In genomic region chr1:73310797-73311381, GRCh38 we compare ENCODE assay signal across 22 cellular contexts.
"Had no signal": no experiment of that assay in that cellular context is flagged by ENCODE, and none has a peak within 500 bp of the region (broad histone marks: within the 10 kb centered on the region; RNA-seq: fewer than 3 reads in every experiment).

No MANE protein-coding gene starts in this region.

- FAIRE-seq: endometrium had no signal

- ATAC-seq: esophagus mucosa; heart right ventricle; left colon; left ventricle myocardium superior; naive thymus-derived CD4-positive, alpha-beta T cell; right cardiac atrium; stimulated activated naive B cell treated with anti-CD40 and anti-IgM and Interleukin-4, amounts not matched to agents 10 μg/mL and 1 μg/mL and 100 μg/mL, for 72 hours; stimulated activated naive CD8-positive, alpha-beta T cell treated with anti-CD3 and anti-CD28 coated beads, Interleukin-15, amount 100 ng/mL, for 72 hours; upper lobe of right lung had no signal

- H3K4me1 ChIP-seq: heart right ventricle, testis, tibial nerve, upper lobe of right lung, vagina had no signal

- H3K4me2 ChIP-seq: smooth muscle cell had no signal

- H3K4me3 ChIP-seq: dorsolateral prefrontal cortex, heart right ventricle, lung, ovary, smooth muscle cell, testis, tibial nerve, upper lobe of right lung, vagina had no signal

- H3K9me3 ChIP-seq: ovary, testis, tibial nerve, upper lobe of right lung, vagina had no signal

- H3K36me3 ChIP-seq: heart right ventricle, ovary, tibial nerve, upper lobe of right lung, vagina had no signal

- H3K27me3 ChIP-seq: dorsolateral prefrontal cortex, heart right ventricle, ovary, testis, tibial nerve, upper lobe of right lung, vagina had no signal

- H3K27ac ChIP-seq: dorsolateral prefrontal cortex, heart right ventricle, ovary, testis, tibial nerve, upper lobe of right lung, vagina had no signal

- DNase-seq: cortex of kidney; dorsolateral prefrontal cortex; effector CD8-positive, alpha-beta T cell; heart right ventricle; hypothalamus; left colon; left ventricle myocardium superior; naive thymus-derived CD4-positive, alpha-beta T cell; nephron progenitor cell; ovary; stimulated activated CD4-positive, alpha-beta T cell treated with anti-CD3 and anti-CD28 coated beads, Interleukin-4, amount 100 ng/mL, for 24 hours; stimulated activated naive B cell treated with anti-CD40 and anti-IgM and Interleukin-4, amounts not matched to agents 10 μg/mL and 1 μg/mL and 100 μg/mL, for 72 hours; stimulated activated naive CD8-positive, alpha-beta T cell treated with anti-CD3 and anti-CD28 coated beads, Interleukin-15, amount 100 ng/mL, for 72 hours; testis; upper lobe of right lung had no signal
